1 cellular context compared by ENCODE assay signal in the genomic region with DNA sequence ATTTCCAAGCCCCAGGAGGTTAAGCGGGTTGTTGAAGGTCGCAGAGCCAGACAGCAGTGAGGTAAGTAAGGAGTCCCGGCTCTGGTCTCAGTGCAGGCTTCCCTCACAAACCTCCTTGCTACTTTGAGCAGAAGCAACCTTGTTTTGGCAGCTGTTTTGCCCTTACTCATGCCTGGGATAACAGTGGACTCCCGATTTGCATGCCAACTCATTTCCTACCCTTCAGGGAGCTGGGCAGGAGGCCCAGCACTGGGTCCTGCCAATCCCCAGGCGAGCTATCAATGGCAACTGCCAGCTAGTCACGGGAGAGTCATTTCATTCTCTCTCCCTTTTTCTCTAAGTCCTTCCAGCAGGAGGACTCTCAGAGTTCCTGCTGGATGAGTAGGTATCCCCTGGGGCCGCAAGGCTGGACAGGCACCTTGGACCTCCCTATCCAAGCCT.
TF ChIP-seq lines count a peak whose summit lies in the region.

No MANE protein-coding gene starts in this region.

TF ChIP-seq in GM12878, 131 proteins besides CTCF, POLR2A, EP300 and RAD21 (continued from another document):
- TF ChIP-seq, protein P1, sequence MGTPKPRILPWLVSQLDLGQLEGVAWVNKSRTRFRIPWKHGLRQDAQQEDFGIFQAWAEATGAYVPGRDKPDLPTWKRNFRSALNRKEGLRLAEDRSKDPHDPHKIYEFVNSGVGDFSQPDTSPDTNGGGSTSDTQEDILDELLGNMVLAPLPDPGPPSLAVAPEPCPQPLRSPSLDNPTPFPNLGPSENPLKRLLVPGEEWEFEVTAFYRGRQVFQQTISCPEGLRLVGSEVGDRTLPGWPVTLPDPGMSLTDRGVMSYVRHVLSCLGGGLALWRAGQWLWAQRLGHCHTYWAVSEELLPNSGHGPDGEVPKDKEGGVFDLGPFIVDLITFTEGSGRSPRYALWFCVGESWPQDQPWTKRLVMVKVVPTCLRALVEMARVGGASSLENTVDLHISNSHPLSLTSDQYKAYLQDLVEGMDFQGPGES (IDR thresholded peaks at IDR 0.05): no peak
- no peak for TF ChIP-seq ZNF592 (IDR thresholded peaks at IDR 0.05)
- no peak for TF ChIP-seq ETV6 (conservative IDR thresholded peaks at IDR 0.05 in 1 of 2, IDR thresholded peaks at IDR 0.05 in 1 of 2; ENCODE audit: borderline replicate concordance in 1 of 2, low read depth in 1 of 2)
- no peak for TF ChIP-seq IKZF1 (conservative IDR thresholded peaks at IDR 0.05)
- no peak for TF ChIP-seq SPI1 (IDR thresholded peaks at IDR 0.05; ENCODE audit: borderline replicate concordance, insufficient read depth, low read depth, low read length)
- no peak for TF ChIP-seq NFYA (IDR thresholded peaks at IDR 0.05; ENCODE audit: borderline replicate concordance, low read depth, low read length)
- TF ChIP-seq KAT2A (conservative IDR thresholded peaks at IDR 0.05; ENCODE audit: control insufficient read depth, low read depth, low read length): no peak
- TF ChIP-seq SMAD1 (IDR thresholded peaks at IDR 0.05; ENCODE audit: low read depth, partially characterized antibody): no peak
- no peak for TF ChIP-seq YY1 (IDR thresholded peaks at IDR 0.05; ENCODE audit: low read depth, low read length)
- TF ChIP-seq SUZ12 (IDR thresholded peaks at IDR 0.05; ENCODE audit: unreplicated experiment): no peak
